Comparison of ENCODE assay signal across 8 cellular contexts in genomic region chr6:149864578-149865535, GRCh38. TPM values are rescaled to one million over a fixed set of nuclear protein-coding genes. Genes with fewer than 3 reads are reported as not detected.
DNase-seq lines count a peak whose midpoint lies in the region; ATAC-seq and TF ChIP-seq lines count a peak whose summit lies in the region.

No MANE protein-coding gene starts in this region.

- no peaks in the 10 kb centered on the region for H3K36me3 ChIP-seq in right lobe of liver

- DNase-seq in ACHN, result peak; percentile 74
- DNase-seq in NCI-H1436 (lab: John Stamatoyannopoulos, UW), result peak; percentile 47
- no peak for DNase-seq in T-helper 17 cell
- peak; percentile 64 to 83 for DNase-seq in dermis microvascular lymphatic vessel endothelial cell (ENCODE audit: low read depth in 2 of 2)
- no peak for DNase-seq in right lobe of liver
- DNase-seq in substantia nigra (lab: John Stamatoyannopoulos, UW), result peak in 30 of 49 donors; percentile 12 to 78 (median 37)

- peaks cover 17% of the 10 kb centered on the region for H3K4me1 Mint-ChIP-seq in T-helper 17 cell

- ATAC-seq in T-helper 17 cell, result peak; percentile 29
- peak; percentile 8 to 32 (median 19) for ATAC-seq in right lobe of liver
- no peak for ATAC-seq in HG03439 (IDR thresholded peaks at IDR 0.05; ENCODE audit: unreplicated experiment)

- TF ChIP-seq CTCF in GM12873 (IDR thresholded peaks at IDR 0.05; ENCODE audit: insufficient read depth, low read depth, low read length, missing control alignments) (peak; percentile 71), right lobe of liver (IDR thresholded peaks at IDR 0.05) (peak; percentile 52 to 65 (median 56))

- peak overlapping the region; percentile 62 to 75 (median 63) for H3K4me3 ChIP-seq in right lobe of liver

- no peak for TF ChIP-seq POLR2A in right lobe of liver (IDR thresholded peaks at IDR 0.05)

- H3K27me3 Mint-ChIP-seq in T-helper 17 cell, result peaks cover 7% of the 10 kb centered on the region

- peak overlapping the region; percentile 73 for H3K4me3 Mint-ChIP-seq in T-helper 17 cell

- no peaks in the 10 kb centered on the region for H3K9me3 ChIP-seq in T-helper 17 cell (ENCODE audit: control insufficient read depth, low read length, poor library complexity, severe bottlenecking)
- H3K9me3 ChIP-seq in right lobe of liver, result no peaks in the 10 kb centered on the region

- peaks cover 0 to 40% (median 8%) of the 10 kb centered on the region in 4 donors for H3K4me1 ChIP-seq in right lobe of liver

- peak overlapping the region; percentile 66 to 92 (median 88) for H3K27ac ChIP-seq in right lobe of liver
- peak overlapping the region; percentile 92 for H3K27ac ChIP-seq in substantia nigra (ENCODE audit: low read depth, low read length, poor library complexity, severe bottlenecking)

- intact Hi-C loops in right lobe of liver (cut with DNase I), result no loop called here

- no peaks in the 10 kb centered on the region for H3K27me3 ChIP-seq in right lobe of liver

- H3K36me3 Mint-ChIP-seq in T-helper 17 cell (ENCODE audit: low read depth), result no peaks in the 10 kb centered on the region

- WGBS in right lobe of liver (ENCODE audit: insufficient coverage, low coverage, low lambda C conversion rate, missing lambda C conversion rate), result 20% methylated on average over 19 of the region's 23 CpGs

- H3K27ac Mint-ChIP-seq in T-helper 17 cell, result no peak overlapping the region

- in situ Hi-C loops in ACHN (cut with HindIII; ENCODE audit: low pct_ligation_motif_present, low pct_unique_long_range_greater_than_20kb, low sequenced_read_pairs), result no loop called here

RNA-seq across cellular contexts. Expression of gene LRP11, which starts 0.7 kb away (rescaled TPM):
- total RNA-seq in T-helper 17 cell (1 to 10 TPM; 1.8 to 2.5 TPM), dermis microvascular lymphatic vessel endothelial cell (5.9 and 7.1 TPM in 2 replicates), right lobe of liver (10 to 100 TPM in 1 of 6 experiments, 1 to 10 TPM in 5; 6.8 to 11.1 (median 9.3) TPM)

RNA-seq across cellular contexts. Expression of gene RAET1E, which starts 33.1 kb away (rescaled TPM):
- total RNA-seq in T-helper 17 cell (under 1 TPM in 1 of 2 donors, not detected in 1; 0.55 TPM), dermis microvascular lymphatic vessel endothelial cell (0.13 TPM in 1 of 2 replicates, not detected in the other), right lobe of liver (not detected)

RNA-seq across cellular contexts. Expression of gene RAET1G, which starts 58.1 kb away (rescaled TPM):
- total RNA-seq in T-helper 17 cell (not detected), dermis microvascular lymphatic vessel endothelial cell (under 0.01 and 0.13 TPM in 2 replicates), right lobe of liver (not detected)

Comparison
In these comparisons a context has a peak if more than half of its experiments do, and no peak if none do; other contexts are left out.
1. DNase-seq: peak in ACHN (single experiment), NCI-H1436 (single experiment), dermis microvascular lymphatic vessel endothelial cell (2 of 2) and substantia nigra (30 of 49); none in T-helper 17 cell (0 of 3) and right lobe of liver (0 of 3).